In the genomic region with DNA sequence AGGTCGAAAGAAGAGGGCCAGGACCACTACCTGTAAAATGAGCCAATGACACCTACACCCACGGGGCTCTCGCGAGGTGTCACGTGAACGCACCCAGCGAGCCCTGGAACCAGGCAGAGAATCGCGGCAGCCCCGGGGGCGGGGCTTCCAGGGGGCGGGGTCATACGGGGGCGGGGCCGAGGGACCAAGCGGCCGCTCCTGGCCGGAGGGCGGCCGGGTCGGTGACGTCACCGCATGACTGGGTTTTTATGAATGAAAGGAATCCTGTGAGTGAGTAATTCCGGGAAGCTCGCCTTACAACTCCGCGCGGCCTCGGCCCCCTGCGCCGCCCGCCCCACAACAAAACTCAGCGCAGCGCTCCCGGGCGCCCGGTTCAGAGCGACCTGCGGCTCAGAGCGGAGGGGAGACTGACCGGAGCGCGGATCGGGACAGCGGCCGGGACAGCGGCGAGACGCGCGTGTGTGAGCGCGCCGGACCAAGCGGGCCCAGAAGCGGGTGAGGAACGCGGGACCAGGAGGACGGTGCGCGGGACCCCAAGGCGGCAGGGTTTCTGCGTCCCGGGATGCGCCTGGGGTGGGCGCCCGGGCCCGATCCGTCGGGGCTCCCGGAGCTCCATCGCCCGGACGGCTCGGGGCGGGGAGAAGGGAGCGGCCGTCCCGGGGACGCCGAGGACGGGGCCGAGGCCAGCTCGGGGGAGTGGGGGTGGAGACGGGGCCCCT, we compare ENCODE assay signal across 1 cellular context.
TF ChIP-seq lines count a peak whose summit lies in the region.

A gene (plus strand): TSS at position 277 of the 719 bp plus-strand sequence. CDS start 11,860 bp downstream, outside the sequence.

TF ChIP-seq in K562, 482 proteins besides CTCF, POLR2A, EP300 and RAD21 (continued from another document and continues in another):
- TF ChIP-seq, protein P1, sequence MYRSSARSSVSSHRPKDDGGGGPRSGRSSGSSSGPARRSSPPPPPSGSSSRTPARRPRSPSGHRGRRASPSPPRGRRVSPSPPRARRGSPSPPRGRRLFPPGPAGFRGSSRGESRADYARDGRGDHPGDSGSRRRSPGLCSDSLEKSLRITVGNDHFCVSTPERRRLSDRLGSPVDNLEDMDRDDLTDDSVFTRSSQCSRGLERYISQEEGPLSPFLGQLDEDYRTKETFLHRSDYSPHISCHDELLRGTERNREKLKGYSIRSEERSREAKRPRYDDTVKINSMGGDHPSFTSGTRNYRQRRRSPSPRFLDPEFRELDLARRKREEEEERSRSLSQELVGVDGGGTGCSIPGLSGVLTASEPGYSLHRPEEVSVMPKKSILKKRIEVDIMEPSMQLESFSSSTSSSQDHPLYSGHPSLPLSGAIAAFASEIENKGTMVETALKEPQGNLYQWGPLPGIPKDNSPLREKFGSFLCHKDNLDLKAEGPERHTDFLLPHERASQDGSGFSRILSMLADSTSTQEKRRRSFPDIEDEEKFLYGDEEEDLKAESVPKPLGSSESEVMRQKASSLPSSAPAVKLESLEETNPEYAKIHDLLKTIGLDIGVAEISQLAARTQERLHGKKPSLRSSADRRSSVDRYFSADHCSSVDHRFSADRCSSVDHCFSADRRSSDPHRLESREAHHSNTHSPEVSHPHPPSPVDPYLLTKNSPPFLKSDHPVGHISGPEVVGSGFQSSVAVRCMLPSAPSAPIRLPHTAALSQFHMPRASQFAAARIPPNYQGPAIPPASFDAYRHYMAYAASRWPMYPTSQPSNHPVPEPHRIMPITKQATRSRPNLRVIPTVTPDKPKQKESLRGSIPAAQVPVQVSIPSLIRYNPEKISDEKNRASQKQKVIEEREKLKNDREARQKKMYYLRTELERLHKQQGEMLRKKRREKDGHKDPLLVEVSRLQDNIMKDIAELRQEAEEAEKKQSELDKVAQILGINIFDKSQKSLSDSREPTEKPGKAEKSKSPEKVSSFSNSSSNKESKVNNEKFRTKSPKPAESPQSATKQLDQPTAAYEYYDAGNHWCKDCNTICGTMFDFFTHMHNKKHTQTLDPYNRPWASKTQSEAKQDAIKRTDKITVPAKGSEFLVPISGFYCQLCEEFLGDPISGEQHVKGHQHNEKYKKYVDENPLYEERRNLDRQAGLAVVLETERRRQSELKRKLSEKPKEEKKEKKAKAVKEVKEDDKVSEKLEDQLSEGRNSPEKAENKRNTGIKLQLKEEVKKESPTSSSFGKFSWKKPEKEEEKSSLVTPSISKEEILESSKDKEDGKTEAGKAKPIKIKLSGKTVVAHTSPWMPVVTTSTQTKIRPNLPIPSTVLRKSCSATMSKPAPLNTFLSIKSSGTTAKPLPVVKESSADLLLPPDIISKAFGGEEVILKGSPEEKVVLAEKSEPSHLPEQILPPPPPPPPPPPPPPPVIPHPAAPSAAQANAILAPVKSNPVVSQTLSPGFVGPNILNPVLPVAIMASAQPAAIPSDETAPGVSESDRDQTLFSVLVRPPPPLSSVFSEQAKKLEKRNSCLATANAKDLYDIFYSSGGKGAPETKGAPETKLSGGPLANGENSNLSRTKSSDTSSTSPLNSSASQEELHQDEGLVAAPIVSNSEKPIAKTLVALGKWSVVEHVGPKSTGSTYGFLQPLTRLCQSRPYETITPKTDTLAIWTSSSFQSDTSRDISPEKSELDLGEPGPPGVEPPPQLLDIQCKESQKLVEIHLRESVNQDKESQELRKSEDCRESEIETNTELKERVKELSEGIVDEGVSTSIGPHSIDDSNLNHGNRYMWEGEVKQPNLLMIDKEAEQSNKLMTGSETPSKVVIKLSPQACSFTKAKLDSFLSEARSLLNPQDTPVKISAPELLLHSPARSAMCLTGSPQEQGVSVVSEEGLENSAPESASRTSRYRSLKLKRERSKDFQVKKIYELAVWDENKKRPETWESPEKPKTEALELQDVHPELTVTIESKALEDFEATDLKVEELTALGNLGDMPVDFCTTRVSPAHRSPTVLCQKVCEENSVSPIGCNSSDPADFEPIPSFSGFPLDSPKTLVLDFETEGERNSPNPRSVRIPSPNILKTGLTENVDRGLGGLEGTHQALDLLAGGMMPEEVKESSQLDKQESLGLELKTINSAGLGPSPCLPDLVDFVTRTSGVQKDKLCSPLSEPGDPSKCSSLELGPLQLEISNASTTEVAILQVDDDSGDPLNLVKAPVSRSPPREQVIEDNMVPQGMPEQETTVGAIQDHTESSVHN (IDR thresholded peaks at IDR 0.05; ENCODE audit: borderline replicate concordance in 1 of 2, low read depth in 1 of 2): no peak
- TF ChIP-seq FOS (IDR thresholded peaks at IDR 0.05; ENCODE audit: extremely low read depth, insufficient read length) (no peak), EHMT2 (IDR thresholded peaks at IDR 0.05) (no peak), FOSL1 (tag; conservative IDR thresholded peaks at IDR 0.05) (peak; percentile 89), TCFL5 (CRISPR knock-in tag; conservative IDR thresholded peaks at IDR 0.05) (no peak), CBX2 (IDR thresholded peaks at IDR 0.05; ENCODE audit: insufficient read depth, low read length, poor library complexity, severe bottlenecking) (no peak), GATAD2A (IDR thresholded peaks at IDR 0.05) (no peak), ZNF778 (CRISPR knock-in tag; IDR thresholded peaks at IDR 0.05) (no peak), KLF13 (tag; IDR thresholded peaks at IDR 0.05; ENCODE audit: borderline replicate concordance, low read depth) (no peak), ZNF584 (CRISPR knock-in tag; IDR thresholded peaks at IDR 0.05; ENCODE audit: low read depth) (no peak), BHLHE40 (IDR thresholded peaks at IDR 0.05; ENCODE audit: low read length) (peak; percentile 82), FOXP1 (CRISPR knock-in tag; IDR thresholded peaks at IDR 0.05) (peak; percentile 2; the same call in 1 of the 2 replicates), ZNF384 (IDR thresholded peaks at IDR 0.05; ENCODE audit: low read depth, low read length) (no peak), NR2F6 (CRISPR knock-in tag; IDR thresholded peaks at IDR 0.05) (no peak), POLR3G (IDR thresholded peaks at IDR 0.05; ENCODE audit: extremely low read depth, insufficient read length, insufficient replicate concordance) (no peak), DIDO1 (tag; IDR thresholded peaks at IDR 0.05; ENCODE audit: low read depth) (no peak), NFIC (IDR thresholded peaks at IDR 0.05) (no peak), KDM5B (IDR thresholded peaks at IDR 0.05; ENCODE audit: insufficient replicate concordance, low read depth, low read length) (peak; percentile 71)
- TF ChIP-seq, protein P2, sequence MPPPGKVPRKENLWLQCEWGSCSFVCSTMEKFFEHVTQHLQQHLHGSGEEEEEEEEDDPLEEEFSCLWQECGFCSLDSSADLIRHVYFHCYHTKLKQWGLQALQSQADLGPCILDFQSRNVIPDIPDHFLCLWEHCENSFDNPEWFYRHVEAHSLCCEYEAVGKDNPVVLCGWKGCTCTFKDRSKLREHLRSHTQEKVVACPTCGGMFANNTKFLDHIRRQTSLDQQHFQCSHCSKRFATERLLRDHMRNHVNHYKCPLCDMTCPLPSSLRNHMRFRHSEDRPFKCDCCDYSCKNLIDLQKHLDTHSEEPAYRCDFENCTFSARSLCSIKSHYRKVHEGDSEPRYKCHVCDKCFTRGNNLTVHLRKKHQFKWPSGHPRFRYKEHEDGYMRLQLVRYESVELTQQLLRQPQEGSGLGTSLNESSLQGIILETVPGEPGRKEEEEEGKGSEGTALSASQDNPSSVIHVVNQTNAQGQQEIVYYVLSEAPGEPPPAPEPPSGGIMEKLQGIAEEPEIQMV (tag; conservative IDR thresholded peaks at IDR 0.05; ENCODE audit: low read depth): no peak
- TF ChIP-seq, protein P3, sequence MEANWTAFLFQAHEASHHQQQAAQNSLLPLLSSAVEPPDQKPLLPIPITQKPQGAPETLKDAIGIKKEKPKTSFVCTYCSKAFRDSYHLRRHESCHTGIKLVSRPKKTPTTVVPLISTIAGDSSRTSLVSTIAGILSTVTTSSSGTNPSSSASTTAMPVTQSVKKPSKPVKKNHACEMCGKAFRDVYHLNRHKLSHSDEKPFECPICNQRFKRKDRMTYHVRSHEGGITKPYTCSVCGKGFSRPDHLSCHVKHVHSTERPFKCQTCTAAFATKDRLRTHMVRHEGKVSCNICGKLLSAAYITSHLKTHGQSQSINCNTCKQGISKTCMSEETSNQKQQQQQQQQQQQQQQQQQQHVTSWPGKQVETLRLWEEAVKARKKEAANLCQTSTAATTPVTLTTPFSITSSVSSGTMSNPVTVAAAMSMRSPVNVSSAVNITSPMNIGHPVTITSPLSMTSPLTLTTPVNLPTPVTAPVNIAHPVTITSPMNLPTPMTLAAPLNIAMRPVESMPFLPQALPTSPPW (CRISPR knock-in tag; IDR thresholded peaks at IDR 0.05): peak; percentile 21; the same call in 1 of the 2 replicates
- TF ChIP-seq, protein P4, sequence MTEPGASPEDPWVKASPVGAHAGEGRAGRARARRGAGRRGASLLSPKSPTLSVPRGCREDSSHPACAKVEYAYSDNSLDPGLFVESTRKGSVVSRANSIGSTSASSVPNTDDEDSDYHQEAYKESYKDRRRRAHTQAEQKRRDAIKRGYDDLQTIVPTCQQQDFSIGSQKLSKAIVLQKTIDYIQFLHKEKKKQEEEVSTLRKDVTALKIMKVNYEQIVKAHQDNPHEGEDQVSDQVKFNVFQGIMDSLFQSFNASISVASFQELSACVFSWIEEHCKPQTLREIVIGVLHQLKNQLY (CRISPR knock-in tag; conservative IDR thresholded peaks at IDR 0.05): no peak
- TF ChIP-seq, protein P5, sequence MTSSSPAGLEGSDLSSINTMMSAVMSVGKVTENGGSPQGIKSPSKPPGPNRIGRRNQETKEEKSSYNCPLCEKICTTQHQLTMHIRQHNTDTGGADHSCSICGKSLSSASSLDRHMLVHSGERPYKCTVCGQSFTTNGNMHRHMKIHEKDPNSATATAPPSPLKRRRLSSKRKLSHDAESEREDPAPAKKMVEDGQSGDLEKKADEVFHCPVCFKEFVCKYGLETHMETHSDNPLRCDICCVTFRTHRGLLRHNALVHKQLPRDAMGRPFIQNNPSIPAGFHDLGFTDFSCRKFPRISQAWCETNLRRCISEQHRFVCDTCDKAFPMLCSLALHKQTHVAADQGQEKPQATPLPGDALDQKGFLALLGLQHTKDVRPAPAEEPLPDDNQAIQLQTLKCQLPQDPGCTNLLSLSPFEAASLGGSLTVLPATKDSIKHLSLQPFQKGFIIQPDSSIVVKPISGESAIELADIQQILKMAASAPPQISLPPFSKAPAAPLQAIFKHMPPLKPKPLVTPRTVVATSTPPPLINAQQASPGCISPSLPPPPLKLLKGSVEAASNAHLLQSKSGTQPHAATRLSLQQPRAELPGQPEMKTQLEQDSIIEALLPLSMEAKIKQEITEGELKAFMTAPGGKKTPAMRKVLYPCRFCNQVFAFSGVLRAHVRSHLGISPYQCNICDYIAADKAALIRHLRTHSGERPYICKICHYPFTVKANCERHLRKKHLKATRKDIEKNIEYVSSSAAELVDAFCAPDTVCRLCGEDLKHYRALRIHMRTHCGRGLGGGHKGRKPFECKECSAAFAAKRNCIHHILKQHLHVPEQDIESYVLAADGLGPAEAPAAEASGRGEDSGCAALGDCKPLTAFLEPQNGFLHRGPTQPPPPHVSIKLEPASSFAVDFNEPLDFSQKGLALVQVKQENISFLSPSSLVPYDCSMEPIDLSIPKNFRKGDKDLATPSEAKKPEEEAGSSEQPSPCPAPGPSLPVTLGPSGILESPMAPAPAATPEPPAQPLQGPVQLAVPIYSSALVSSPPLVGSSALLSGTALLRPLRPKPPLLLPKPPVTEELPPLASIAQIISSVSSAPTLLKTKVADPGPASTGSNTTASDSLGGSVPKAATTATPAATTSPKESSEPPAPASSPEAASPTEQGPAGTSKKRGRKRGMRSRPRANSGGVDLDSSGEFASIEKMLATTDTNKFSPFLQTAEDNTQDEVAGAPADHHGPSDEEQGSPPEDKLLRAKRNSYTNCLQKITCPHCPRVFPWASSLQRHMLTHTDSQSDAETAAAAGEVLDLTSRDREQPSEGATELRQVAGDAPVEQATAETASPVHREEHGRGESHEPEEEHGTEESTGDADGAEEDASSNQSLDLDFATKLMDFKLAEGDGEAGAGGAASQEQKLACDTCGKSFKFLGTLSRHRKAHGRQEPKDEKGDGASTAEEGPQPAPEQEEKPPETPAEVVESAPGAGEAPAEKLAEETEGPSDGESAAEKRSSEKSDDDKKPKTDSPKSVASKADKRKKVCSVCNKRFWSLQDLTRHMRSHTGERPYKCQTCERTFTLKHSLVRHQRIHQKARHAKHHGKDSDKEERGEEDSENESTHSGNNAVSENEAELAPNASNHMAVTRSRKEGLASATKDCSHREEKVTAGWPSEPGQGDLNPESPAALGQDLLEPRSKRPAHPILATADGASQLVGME (CRISPR knock-in tag; IDR thresholded peaks at IDR 0.05): no peak
- TF ChIP-seq, protein P6, sequence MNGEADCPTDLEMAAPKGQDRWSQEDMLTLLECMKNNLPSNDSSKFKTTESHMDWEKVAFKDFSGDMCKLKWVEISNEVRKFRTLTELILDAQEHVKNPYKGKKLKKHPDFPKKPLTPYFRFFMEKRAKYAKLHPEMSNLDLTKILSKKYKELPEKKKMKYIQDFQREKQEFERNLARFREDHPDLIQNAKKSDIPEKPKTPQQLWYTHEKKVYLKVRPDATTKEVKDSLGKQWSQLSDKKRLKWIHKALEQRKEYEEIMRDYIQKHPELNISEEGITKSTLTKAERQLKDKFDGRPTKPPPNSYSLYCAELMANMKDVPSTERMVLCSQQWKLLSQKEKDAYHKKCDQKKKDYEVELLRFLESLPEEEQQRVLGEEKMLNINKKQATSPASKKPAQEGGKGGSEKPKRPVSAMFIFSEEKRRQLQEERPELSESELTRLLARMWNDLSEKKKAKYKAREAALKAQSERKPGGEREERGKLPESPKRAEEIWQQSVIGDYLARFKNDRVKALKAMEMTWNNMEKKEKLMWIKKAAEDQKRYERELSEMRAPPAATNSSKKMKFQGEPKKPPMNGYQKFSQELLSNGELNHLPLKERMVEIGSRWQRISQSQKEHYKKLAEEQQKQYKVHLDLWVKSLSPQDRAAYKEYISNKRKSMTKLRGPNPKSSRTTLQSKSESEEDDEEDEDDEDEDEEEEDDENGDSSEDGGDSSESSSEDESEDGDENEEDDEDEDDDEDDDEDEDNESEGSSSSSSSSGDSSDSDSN (IDR thresholded peaks at IDR 0.05; ENCODE audit: borderline replicate concordance in 1 of 2, low read depth in 2 of 2, low read length in 2 of 2): no peak
- TF ChIP-seq, protein P7, sequence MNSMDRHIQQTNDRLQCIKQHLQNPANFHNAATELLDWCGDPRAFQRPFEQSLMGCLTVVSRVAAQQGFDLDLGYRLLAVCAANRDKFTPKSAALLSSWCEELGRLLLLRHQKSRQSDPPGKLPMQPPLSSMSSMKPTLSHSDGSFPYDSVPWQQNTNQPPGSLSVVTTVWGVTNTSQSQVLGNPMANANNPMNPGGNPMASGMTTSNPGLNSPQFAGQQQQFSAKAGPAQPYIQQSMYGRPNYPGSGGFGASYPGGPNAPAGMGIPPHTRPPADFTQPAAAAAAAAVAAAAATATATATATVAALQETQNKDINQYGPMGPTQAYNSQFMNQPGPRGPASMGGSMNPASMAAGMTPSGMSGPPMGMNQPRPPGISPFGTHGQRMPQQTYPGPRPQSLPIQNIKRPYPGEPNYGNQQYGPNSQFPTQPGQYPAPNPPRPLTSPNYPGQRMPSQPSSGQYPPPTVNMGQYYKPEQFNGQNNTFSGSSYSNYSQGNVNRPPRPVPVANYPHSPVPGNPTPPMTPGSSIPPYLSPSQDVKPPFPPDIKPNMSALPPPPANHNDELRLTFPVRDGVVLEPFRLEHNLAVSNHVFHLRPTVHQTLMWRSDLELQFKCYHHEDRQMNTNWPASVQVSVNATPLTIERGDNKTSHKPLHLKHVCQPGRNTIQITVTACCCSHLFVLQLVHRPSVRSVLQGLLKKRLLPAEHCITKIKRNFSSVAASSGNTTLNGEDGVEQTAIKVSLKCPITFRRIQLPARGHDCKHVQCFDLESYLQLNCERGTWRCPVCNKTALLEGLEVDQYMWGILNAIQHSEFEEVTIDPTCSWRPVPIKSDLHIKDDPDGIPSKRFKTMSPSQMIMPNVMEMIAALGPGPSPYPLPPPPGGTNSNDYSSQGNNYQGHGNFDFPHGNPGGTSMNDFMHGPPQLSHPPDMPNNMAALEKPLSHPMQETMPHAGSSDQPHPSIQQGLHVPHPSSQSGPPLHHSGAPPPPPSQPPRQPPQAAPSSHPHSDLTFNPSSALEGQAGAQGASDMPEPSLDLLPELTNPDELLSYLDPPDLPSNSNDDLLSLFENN (IDR thresholded peaks at IDR 0.05; ENCODE audit: low read depth in 2 of 2, low read length in 2 of 2): no peak
